14 cellular contexts compared by ENCODE assay signal in genomic region chr12:10372534-10372931, GRCh38. TPM values are rescaled to one million over a fixed set of nuclear protein-coding genes. Genes with fewer than 3 reads are reported as not detected.
DNase-seq lines count a peak whose midpoint lies in the region; ATAC-seq and TF ChIP-seq lines count a peak whose summit lies in the region.
"Had no signal": no experiment of that assay in that cellular context is flagged by ENCODE, and none has a peak within 500 bp of the region (broad histone marks: within the 10 kb centered on the region; RNA-seq: fewer than 3 reads in every experiment).

No MANE protein-coding gene starts in this region.

- peaks cover 3% of the 10 kb centered on the region for H3K9me3 Mint-ChIP-seq in stimulated activated effector memory CD8-positive, alpha-beta T cell treated with anti-CD3 and anti-CD28 coated beads, Interleukin-12 subunit alpha, Interleukin-12 subunit beta, amount 100 ng/mL, for 72 hours

- peaks cover 76% of the 10 kb centered on the region for H3K4me1 Mint-ChIP-seq in stimulated activated effector memory CD8-positive, alpha-beta T cell treated with anti-CD3 and anti-CD28 coated beads, Interleukin-12 subunit alpha, Interleukin-12 subunit beta, amount 100 ng/mL, for 72 hours

- no peaks in the 10 kb centered on the region for H3K9me3 ChIP-seq in Peyer's patch

- intact Hi-C loops in left cardiac atrium (cut with DNase I): no loop called here

- H3K4me3 ChIP-seq in Peyer's patch: no peak overlapping the region
- H3K4me3 ChIP-seq: lung had no signal

- no peaks in the 10 kb centered on the region for H3K27me3 ChIP-seq in Peyer's patch

- no peak for TF ChIP-seq POLR2A in Peyer's patch (IDR thresholded peaks at IDR 0.05)

- DNase-seq in DMS53 (lab: John Stamatoyannopoulos, UW) (peak; percentile 35), DMS53 treated with DMSO at 0.1 percent for 48 hours (lab: John Stamatoyannopoulos, UW; ENCODE audit: unreplicated experiment) (no peak), Peyer's patch (peak in 2 of 3 donors; percentile 62 to 64), left cardiac atrium (peak; percentile 36), HPDE6-E6E7 (ENCODE audit: extremely low spot score) (no peak)
- DNase-seq in stimulated activated effector memory CD8-positive, alpha-beta T cell treated with anti-CD3 and anti-CD28 coated beads, Interleukin-12 subunit alpha, Interleukin-12 subunit beta, amount 100 ng/mL, for 72 hours (ENCODE audit: low spot score in 2 of 2): no peak
- DNase-seq in central memory CD4-positive, alpha-beta T cell: no peak
- DNase-seq: 8988T, foreskin fibroblast, GOT3, MM.1S, T-helper 9 cell had no signal

- ATAC-seq in left cardiac atrium (peak in 1 of 2 donors; percentile 90), GM19324 (IDR thresholded peaks at IDR 0.05; ENCODE audit: low FRiP score, unreplicated experiment) (no peak)
- peak; percentile 61 for ATAC-seq in stimulated activated effector memory CD8-positive, alpha-beta T cell treated with anti-CD3 and anti-CD28 coated beads, Interleukin-12 subunit alpha, Interleukin-12 subunit beta, amount 100 ng/mL, for 72 hours

- peak overlapping the region; percentile 44 for H3K4me3 Mint-ChIP-seq in stimulated activated effector memory CD8-positive, alpha-beta T cell treated with anti-CD3 and anti-CD28 coated beads, Interleukin-12 subunit alpha, Interleukin-12 subunit beta, amount 100 ng/mL, for 72 hours

- no peak for TF ChIP-seq CTCF in Peyer's patch (IDR thresholded peaks at IDR 0.05)

- no peaks in the 10 kb centered on the region for H3K36me3 ChIP-seq in Peyer's patch

- peak overlapping the region in 2 of 4 donors; percentile 37 to 46 for H3K27ac ChIP-seq in Peyer's patch

- no peaks in the 10 kb centered on the region for H3K4me1 ChIP-seq in Peyer's patch

- H3K36me3 Mint-ChIP-seq in stimulated activated effector memory CD8-positive, alpha-beta T cell treated with anti-CD3 and anti-CD28 coated beads, Interleukin-12 subunit alpha, Interleukin-12 subunit beta, amount 100 ng/mL, for 72 hours: peaks cover 100% of the 10 kb centered on the region

- H3K27ac Mint-ChIP-seq in stimulated activated effector memory CD8-positive, alpha-beta T cell treated with anti-CD3 and anti-CD28 coated beads, Interleukin-12 subunit alpha, Interleukin-12 subunit beta, amount 100 ng/mL, for 72 hours: peak overlapping the region; percentile 97

RNA-seq across cellular contexts. Expression of gene KLRK1, which starts 17.3 kb away (rescaled TPM):
- total RNA-seq in Peyer's patch: 10 to 100 TPM in 1 of 4 donors, 1 to 10 TPM in 3; 3.3 to 17.9 (median 6.6) TPM
- total RNA-seq in left cardiac atrium: 1 to 10 TPM in 1 of 2 donors, under 1 TPM in 1; 0.65 to 3.3 TPM

RNA-seq across cellular contexts. Expression of gene KLRC4, which starts 37.0 kb away (rescaled TPM):
- total RNA-seq in Peyer's patch (1 to 10 TPM in 3 of 4 donors, not detected in 1; 2.1 to 5.8 (median 5.6) TPM), left cardiac atrium (under 1 TPM in 1 of 2 donors, not detected in 1; 0.77 TPM)

RNA-seq across cellular contexts. Expression of gene KLRC3, which starts 47.9 kb away (rescaled TPM):
- total RNA-seq in Peyer's patch (1 to 10 TPM in 2 of 4 donors, not detected in 2; 1.6 to 2.8 TPM), left cardiac atrium (not detected)

Comparison
In these comparisons a context has a peak if more than half of its experiments do, and no peak if none do; other contexts are left out.
1. DNase-seq: peak in DMS53 (single experiment), Peyer's patch (2 of 3) and left cardiac atrium (single experiment); none in DMS53 treated with DMSO at 0.1 percent for 48 hours (single experiment), stimulated activated effector memory CD8-positive, alpha-beta T cell treated with anti-CD3 and anti-CD28 coated beads, Interleukin-12 subunit alpha, Interleukin-12 subunit beta, amount 100 ng/mL, for 72 hours (0 of 2), HPDE6-E6E7 (single experiment) and central memory CD4-positive, alpha-beta T cell (single experiment).